ENCODE assay signal across 1 cellular context in genomic region chr2:130336150-130336876, GRCh38.
TF ChIP-seq lines count a peak whose summit lies in the region.

No MANE protein-coding gene starts in this region.

TF ChIP-seq in WTC11, 78 proteins besides CTCF, POLR2A, EP300 and RAD21 (continued from another document):
- TF ChIP-seq ZNF532 (CRISPR knock-in tag; IDR thresholded peaks at IDR 0.05; ENCODE audit: borderline replicate concordance) (no peak), NR1H2 (CRISPR knock-in tag; IDR thresholded peaks at IDR 0.05) (no peak), NR3C1 (CRISPR knock-in tag; conservative IDR thresholded peaks at IDR 0.05; ENCODE audit: low read depth) (no peak), PRDM15 (CRISPR knock-in tag; IDR thresholded peaks at IDR 0.05) (no peak), AFF4 (CRISPR knock-in tag; IDR thresholded peaks at IDR 0.05; ENCODE audit: borderline replicate concordance) (no peak), RELA (CRISPR knock-in tag; IDR thresholded peaks at IDR 0.05; ENCODE audit: borderline replicate concordance) (no peak), E2F1 (CRISPR knock-in tag; IDR thresholded peaks at IDR 0.05) (no peak), PREB (CRISPR knock-in tag; IDR thresholded peaks at IDR 0.05; ENCODE audit: borderline replicate concordance) (no peak), FOXP1 (CRISPR knock-in tag; IDR thresholded peaks at IDR 0.05; ENCODE audit: borderline replicate concordance) (no peak)
TF ChIP-seq in WTC11: peak in this region for 0.
